15 cellular contexts compared by ENCODE assay signal in genomic region chr22:45211435-45211834, GRCh38. TPM values are rescaled to one million over a fixed set of nuclear protein-coding genes. Genes with fewer than 3 reads are reported as not detected.
DNase-seq lines count a peak whose midpoint lies in the region; ATAC-seq, FAIRE-seq and TF ChIP-seq lines count a peak whose summit lies in the region.
"Had no signal": no experiment of that assay in that cellular context is flagged by ENCODE, and none has a peak within 500 bp of the region (broad histone marks: within the 10 kb centered on the region; RNA-seq: fewer than 3 reads in every experiment).

No MANE protein-coding gene starts in this region.

- no peak for DNase-seq in Caco-2
- peak; percentile 12 for DNase-seq in kidney
- no peak for DNase-seq in stomach
- no peak for DNase-seq in islet precursor cell
- no peak for DNase-seq in activated T-cell treated with anti-CD3 and anti-CD28 coated beads, Interleukin-2, amount 50 U/mL, for 1 hour
- DNase-seq in T-helper 17 cell: no peak
- no peak for DNase-seq in activated naive CD4-positive, alpha-beta T cell treated with anti-CD3 and anti-CD28 coated beads, Interleukin-2, amount 50 U/mL, for 16 hours
- DNase-seq: activated CD4-positive, alpha-beta T cell treated with anti-CD3 and anti-CD28 coated beads, Interleukin-2, amount 50 U/mL, for 4 hours; activated effector memory CD4-positive, alpha-beta T cell treated with anti-CD3 and anti-CD28 coated beads, Interleukin-2, amount 50 U/mL, for 16 hours; CD4-positive, alpha-beta memory T cell; naive B cell; NCI-H2107; stimulated activated CD4-positive, alpha-beta T cell treated with anti-CD3 and anti-CD28 coated beads, Interleukin-12 subunit alpha, Interleukin-12 subunit beta, amount 100 ng/mL, for 4 hours; T-helper 1 cell had no signal

- 84 to 92% (median 86%) methylated on average over 8 of the region's 8 CpGs for WGBS in stomach, 5 donors

- no peak for TF ChIP-seq EP300 in stomach (IDR thresholded peaks at IDR 0.05)

- H3K4me1 Mint-ChIP-seq in Caco-2 (ENCODE audit: low read depth, unreplicated experiment) (no peaks in the 10 kb centered on the region), T-helper 17 cell (peaks cover 8% of the 10 kb centered on the region)

- H3K36me3 ChIP-seq in Caco-2 (ENCODE audit: control insufficient read depth, insufficient read depth, low read length): no peaks in the 10 kb centered on the region
- H3K36me3 ChIP-seq in kidney (ENCODE audit: control insufficient read depth in 1 of 2, insufficient read depth in 2 of 2, low read length in 2 of 2): no peaks in the 10 kb centered on the region
- H3K36me3 ChIP-seq in stomach: peaks cover 0 to 34% (median 17%) of the 10 kb centered on the region in 4 donors

- no peak for TF ChIP-seq POLR2A in stomach (IDR thresholded peaks at IDR 0.05)

- H3K36me3 Mint-ChIP-seq in Caco-2 (ENCODE audit: insufficient read depth, unreplicated experiment) (no peaks in the 10 kb centered on the region), T-helper 17 cell (ENCODE audit: low read depth) (no peaks in the 10 kb centered on the region)

- H3K27ac ChIP-seq in kidney (ENCODE audit: low read depth in 2 of 2, low read length in 2 of 2) (no peak overlapping the region), stomach (peak overlapping the region in 4 of 5 donors; percentile 66 to 76 (median 75))

- H3K27me3 ChIP-seq in Caco-2 (replicated peaks; ENCODE audit: control insufficient read depth, insufficient read depth, low read length) (no peaks in the 10 kb centered on the region), stomach (no peaks in the 10 kb centered on the region)

- H3K4me1 ChIP-seq in Caco-2 (no peaks in the 10 kb centered on the region), kidney (ENCODE audit: control insufficient read depth in 1 of 2, insufficient read depth in 1 of 2, low read depth in 1 of 2, low read length in 2 of 2) (peaks cover 0 to 6% of the 10 kb centered on the region in 2 donors), stomach (peaks cover 33 to 68% (median 52%) of the 10 kb centered on the region in 4 donors)

- no peaks in the 10 kb centered on the region for H3K9me3 ChIP-seq in Caco-2
- H3K9me3 ChIP-seq in kidney (ENCODE audit: control insufficient read depth in 1 of 2, low read length in 2 of 2): no peaks in the 10 kb centered on the region
- no peaks in the 10 kb centered on the region for H3K9me3 ChIP-seq in stomach
- H3K9me3 ChIP-seq in T-helper 17 cell (ENCODE audit: control insufficient read depth, low read length, poor library complexity, severe bottlenecking): no peaks in the 10 kb centered on the region

- H3K27me3 Mint-ChIP-seq in Caco-2 (ENCODE audit: insufficient read depth, unreplicated experiment) (no peaks in the 10 kb centered on the region), T-helper 17 cell (no peaks in the 10 kb centered on the region)
- H3K27me3 Mint-ChIP-seq: CD4-positive, alpha-beta memory T cell; naive B cell had no signal

- no peak for ATAC-seq in T-helper 17 cell

- CTCF ChIA-PET in Caco-2 (lab: Charles Lee): no interaction called here

- peak overlapping the region; percentile 19 for H3K27ac Mint-ChIP-seq in Caco-2 (ENCODE audit: unreplicated experiment)
- no peak overlapping the region for H3K27ac Mint-ChIP-seq in T-helper 17 cell
- H3K27ac Mint-ChIP-seq: CD4-positive, alpha-beta memory T cell; naive B cell had no signal

- H3K4me3 Mint-ChIP-seq in Caco-2 (ENCODE audit: unreplicated experiment): no peak overlapping the region
- no peak overlapping the region for H3K4me3 Mint-ChIP-seq in T-helper 17 cell
- H3K4me3 Mint-ChIP-seq: CD4-positive, alpha-beta memory T cell had no signal

- intact Hi-C loops in Caco-2 (cut with micrococcal nuclease; ENCODE audit: unreplicated experiment): no loop called here
- intact Hi-C loops in kidney (cut with DNase I): no loop called here
- intact Hi-C loops in stomach (cut with DNase I; ENCODE audit: low total_unique reads): no loop called here

- POLR2A ChIA-PET in Caco-2 (lab: Charles Lee): no interaction called here

- H3K4me3 ChIP-seq in Caco-2 (ENCODE audit: low read depth, low read length) (no peak overlapping the region), WI38 (ENCODE audit: low read depth, low read length) (peak overlapping the region; percentile 38), kidney (ENCODE audit: low read length in 2 of 2) (no peak overlapping the region), stomach (peak overlapping the region; percentile 29 to 42 (median 35))

- no peak for FAIRE-seq in kidney (lab: Jason Lieb, UNC)

- no peak overlapping the region for H3K9ac ChIP-seq in kidney (ENCODE audit: low read length in 2 of 2)

- H3K9me3 Mint-ChIP-seq in Caco-2 (ENCODE audit: unreplicated experiment): no peaks in the 10 kb centered on the region
- H3K9me3 Mint-ChIP-seq: naive B cell had no signal

- TF ChIP-seq CTCF in Caco-2 (IDR thresholded peaks at IDR 0.05; ENCODE audit: insufficient read depth in 1 of 2, low read depth in 1 of 2, low read length in 1 of 2, severe bottlenecking in 1 of 2, unreplicated experiment in 1 of 2): no peak
- TF ChIP-seq CTCF in WI38 (IDR thresholded peaks at IDR 0.05; ENCODE audit: low read depth, low read length): no peak
- no peak for TF ChIP-seq CTCF in kidney (IDR thresholded peaks at IDR 0.05; ENCODE audit: borderline replicate concordance, extremely low read depth, insufficient read depth)
- no peak for TF ChIP-seq CTCF in stomach (IDR thresholded peaks at IDR 0.05)

- BruUV-seq in Caco-2 (replicated peaks; lab: Mats Ljungman, UMichigan): no TSS peak

RNA-seq across cellular contexts. Expression of gene KIAA0930, which starts 29.3 kb away (rescaled TPM):
- total RNA-seq in Caco-2 (2022): 34.7 and 38.8 TPM in 2 replicates
- total RNA-seq in kidney: 55.4 TPM
- 26.4 TPM for polyA plus RNA-seq in kidney (ENCODE audit: insufficient read depth, low read depth, low replicate concordance)
- total RNA-seq in stomach: 10 to 100 TPM in 4 of 5 donors, 1 to 10 TPM in 1; 7.1 to 42.3 (median 11.3) TPM
- 10 to 100 TPM; 21.7 to 26.6 (median 25.2) TPM for polyA plus RNA-seq in stomach
- 10 to 100 TPM; 10.9 to 11.6 TPM for total RNA-seq in T-helper 17 cell

RNA-seq across cellular contexts. Expression of gene NUP50, which starts 47.7 kb away (rescaled TPM):
- total RNA-seq in Caco-2 (2022) (122 and 128 TPM in 2 replicates), kidney (64.2 TPM), stomach (100 to 1,000 TPM in 4 of 5 donors, 10 to 100 TPM in 1; 69.9 to 443 (median 162) TPM), T-helper 17 cell (10 to 100 TPM; 89.3 to 99.2 TPM)
- polyA plus RNA-seq in kidney (ENCODE audit: insufficient read depth, low read depth, low replicate concordance) (11.3 TPM), stomach (10 to 100 TPM; 14.6 to 30.4 (median 15.6) TPM)

Comparison
In these comparisons a context has a peak if more than half of its experiments do, and no peak if none do; other contexts are left out.
1. H3K4me3 ChIP-seq: peak in WI38 (single experiment) and stomach (4 of 4); none in Caco-2 (single experiment) and kidney (0 of 2).
2. H3K27ac ChIP-seq: peak in stomach (4 of 5); none in kidney (0 of 2).